10 cellular contexts compared by ENCODE assay signal in genomic region chr6:158010591-158011477, GRCh38. TPM values are rescaled to one million over a fixed set of nuclear protein-coding genes. Genes with fewer than 3 reads are reported as not detected.
DNase-seq lines count a peak whose midpoint lies in the region; ATAC-seq, FAIRE-seq and TF ChIP-seq lines count a peak whose summit lies in the region.
"Had no signal": no experiment of that assay in that cellular context is flagged by ENCODE, and none has a peak within 500 bp of the region (broad histone marks: within the 10 kb centered on the region; RNA-seq: fewer than 3 reads in every experiment).

No MANE protein-coding gene starts in this region.

- CTCF ChIA-PET in CD4-positive, alpha-beta T cell (lab: Charles Lee) = interaction anchor here (1.1 kb wide), 1 partner anchor 15 kb away, joined by 5 read pairs; no protein-coding TSS in a partner anchor

- H3K9me3 ChIP-seq in CD4-positive, alpha-beta T cell (ENCODE audit: control insufficient read depth, low read length) = no peaks in the 10 kb centered on the region
- no peaks in the 10 kb centered on the region for H3K9me3 ChIP-seq in osteoblast (ENCODE audit: low read depth, low read length)
- H3K9me3 ChIP-seq: right lobe of liver had no signal

- H3K79me2 ChIP-seq in osteoblast (ENCODE audit: insufficient read depth, low read length) = peaks cover 100% of the 10 kb centered on the region

- no peaks in the 10 kb centered on the region for H3K36me3 Mint-ChIP-seq in CD4-positive, alpha-beta T cell (ENCODE audit: low read depth)
- H3K36me3 Mint-ChIP-seq in dendritic cell treated with granulocyte-macrophage colony-stimulating factor and Interleukin-4, amounts not matched to agents 40 ng/mL and 50 ng/mL, for 4 days (ENCODE audit: low read depth) = no peaks in the 10 kb centered on the region

- peak overlapping the region; percentile 18 for H3K4me3 Mint-ChIP-seq in CD4-positive, alpha-beta T cell
- H3K4me3 Mint-ChIP-seq in dendritic cell treated with granulocyte-macrophage colony-stimulating factor and Interleukin-4, amounts not matched to agents 40 ng/mL and 50 ng/mL, for 4 days = no peak overlapping the region

- H2AFZ ChIP-seq in osteoblast (ENCODE audit: low read length) = no peak overlapping the region

- H3K27me3 ChIP-seq in CD4-positive, alpha-beta T cell (ENCODE audit: control insufficient read depth, insufficient read depth, low read length) = no peaks in the 10 kb centered on the region
- H3K27me3 ChIP-seq in osteoblast (ENCODE audit: insufficient read depth, low read length) = no peaks in the 10 kb centered on the region
- H3K27me3 ChIP-seq: right lobe of liver had no signal

- TF ChIP-seq CTCF in CD4-positive, alpha-beta T cell (IDR thresholded peaks at IDR 0.05) = no peak
- TF ChIP-seq CTCF in osteoblast (IDR thresholded peaks at IDR 0.05; ENCODE audit: extremely low read depth, low read depth, low read length) = no peak

- H3K4me2 ChIP-seq in osteoblast (ENCODE audit: insufficient read depth, low read length) = no peak overlapping the region

- no peaks in the 10 kb centered on the region for H3K9me3 Mint-ChIP-seq in CD4-positive, alpha-beta T cell
- H3K9me3 Mint-ChIP-seq in dendritic cell treated with granulocyte-macrophage colony-stimulating factor and Interleukin-4, amounts not matched to agents 40 ng/mL and 50 ng/mL, for 4 days = no peaks in the 10 kb centered on the region

- no peak for ATAC-seq in CD4-positive, alpha-beta T cell (ENCODE audit: poor library complexity)
- ATAC-seq in GM19324 (IDR thresholded peaks at IDR 0.05; ENCODE audit: low FRiP score, unreplicated experiment) = no peak

- peaks cover 16% of the 10 kb centered on the region for H3K36me3 ChIP-seq in osteoblast (ENCODE audit: insufficient read depth, low read length)
- H3K36me3 ChIP-seq: right lobe of liver had no signal

- peaks cover 87% of the 10 kb centered on the region for H3K4me1 Mint-ChIP-seq in CD4-positive, alpha-beta T cell (ENCODE audit: low read depth)
- H3K4me1 Mint-ChIP-seq in dendritic cell treated with granulocyte-macrophage colony-stimulating factor and Interleukin-4, amounts not matched to agents 40 ng/mL and 50 ng/mL, for 4 days (ENCODE audit: low read depth) = peaks cover 72% of the 10 kb centered on the region

- H3K27me3 Mint-ChIP-seq in CD4-positive, alpha-beta T cell = no peaks in the 10 kb centered on the region
- peaks cover 11% of the 10 kb centered on the region for H3K27me3 Mint-ChIP-seq in dendritic cell treated with granulocyte-macrophage colony-stimulating factor and Interleukin-4, amounts not matched to agents 40 ng/mL and 50 ng/mL, for 4 days

- H3K4me1 ChIP-seq in osteoblast (ENCODE audit: insufficient read depth, low read length) = peaks cover 50% of the 10 kb centered on the region

- FAIRE-seq in HTR-8/SVneo (lab: Jason Lieb, UNC) = peak; percentile 52

- H4K20me1 ChIP-seq in osteoblast (ENCODE audit: insufficient read depth, low read length) = peaks cover 4% of the 10 kb centered on the region

- peak overlapping the region; percentile 60 for H3K27ac Mint-ChIP-seq in CD4-positive, alpha-beta T cell
- H3K27ac Mint-ChIP-seq in dendritic cell treated with granulocyte-macrophage colony-stimulating factor and Interleukin-4, amounts not matched to agents 40 ng/mL and 50 ng/mL, for 4 days = peak overlapping the region; percentile 5

- POLR2A ChIA-PET in CD4-positive, alpha-beta T cell (lab: Charles Lee) = no interaction called here

- H3K4me3 ChIP-seq in osteoblast (ENCODE audit: insufficient read depth, low read length) = no peak overlapping the region
- H3K4me3 ChIP-seq: right lobe of liver had no signal

- intact Hi-C loops in CD4-positive, alpha-beta T cell (cut with DNase I, micrococcal nuclease) = no loop called here
- intact Hi-C loops in dendritic cell treated with granulocyte-macrophage colony-stimulating factor and Interleukin-4, amounts not matched to agents 40 ng/mL and 50 ng/mL, for 4 days (cut with micrococcal nuclease) = no loop called here

- H3K27ac ChIP-seq in CD4-positive, alpha-beta T cell (ENCODE audit: low read depth, low read length) = no peak overlapping the region
- peak overlapping the region; percentile 74 for H3K27ac ChIP-seq in osteoblast (ENCODE audit: low read depth, low read length)

- no peak for DNase-seq in CD4-positive, alpha-beta T cell
- DNase-seq in HTR-8/SVneo (ENCODE audit: insufficient read length, low spot score) (no peak), osteoblast (ENCODE audit: insufficient read length, low spot score, missing footprints) (no peak), DMS153 (lab: John Stamatoyannopoulos, UW) (no peak), GM19240 (ENCODE audit: insufficient read length, low spot score) (no peak)
- DNase-seq: activated CD8-positive, alpha-beta memory T cell treated with anti-CD3 and anti-CD28 coated beads for 24 hours; NCI-H2227 treated with DMSO at 0.1 percent for 48 hours had no signal

RNA-seq across cellular contexts. Expression of gene SYNJ2, which starts 29.2 kb away (rescaled TPM):
- total RNA-seq in CD4-positive, alpha-beta T cell = 10 to 100 TPM; 34.6 to 38.0 TPM
- 91.6 and 94.8 TPM in 2 replicates for total RNA-seq in osteoblast
